Comparison of ENCODE assay signal across 24 cellular contexts in genomic region chr3:7367968-7368367, GRCh38.
DNase-seq lines count a peak whose midpoint lies in the region; ATAC-seq, FAIRE-seq and TF ChIP-seq lines count a peak whose summit lies in the region.
"Had no signal": no experiment of that assay in that cellular context is flagged by ENCODE, and none has a peak within 500 bp of the region (broad histone marks: within the 10 kb centered on the region; RNA-seq: fewer than 3 reads in every experiment).

No MANE protein-coding gene starts in this region.

- no peaks in the 10 kb centered on the region for H3K36me3 ChIP-seq in bronchial epithelial cell (ENCODE audit: control insufficient read depth, insufficient read depth, low read length)
- no peaks in the 10 kb centered on the region for H3K36me3 ChIP-seq in left lung
- no peaks in the 10 kb centered on the region for H3K36me3 ChIP-seq in testis (ENCODE audit: low read depth, missing control alignments)
- H3K36me3 ChIP-seq: BE2C; BLaER1 treated with 17β-estradiol and CSF1 and Interleukin-3, amounts not matched to agents 10 nM and 100 nM; HAP-1 had no signal

- DNase-seq in HT-29 (ENCODE audit: low spot score) = peak; percentile 1
- DNase-seq in bronchial epithelial cell (ENCODE audit: low read depth) = peak; percentile 4
- DNase-seq in left lung = no peak
- no peak for DNase-seq in DMS153 treated with DMSO at 0.1 percent for 48 hours (lab: John Stamatoyannopoulos, UW; ENCODE audit: unreplicated experiment)
- DNase-seq in testis = no peak
- DNase-seq: 8988T; ACHN; AML-193; BE2C; CD4-positive, alpha-beta T cell; CD8-positive, alpha-beta memory T cell; DMS 273 treated with DMSO at 0.1 percent for 48 hours; DMS53; DMS79 treated with DMSO at 0.1 percent for 48 hours; GF-D8; GOT3; HFFc6 had no signal

- no peak for TF ChIP-seq POLR2A in testis (IDR thresholded peaks at IDR 0.05)

- H3K27ac ChIP-seq in left lung (no peak overlapping the region), testis (no peak overlapping the region)
- H3K27ac ChIP-seq: A549; BLaER1 treated with 17β-estradiol and CSF1 and Interleukin-3, amounts not matched to agents 10 nM and 100 nM had no signal

- H3K27me3 ChIP-seq in bronchial epithelial cell (ENCODE audit: control insufficient read depth, insufficient read depth, low read length) (no peaks in the 10 kb centered on the region), left lung (no peaks in the 10 kb centered on the region), testis (no peaks in the 10 kb centered on the region)
- H3K27me3 ChIP-seq: BE2C; BLaER1 treated with 17β-estradiol and CSF1 and Interleukin-3, amounts not matched to agents 10 nM and 100 nM had no signal

- H3K4me1 ChIP-seq in left lung (no peaks in the 10 kb centered on the region), testis (no peaks in the 10 kb centered on the region)
- H3K4me1 ChIP-seq: A549, BE2C, HAP-1 had no signal

- no peak for FAIRE-seq in bronchial epithelial cell (lab: Jason Lieb, UNC)
- FAIRE-seq: A549, GM12891, GM18507, H54 had no signal

- no peak for TF ChIP-seq CTCF in bronchial epithelial cell (IDR thresholded peaks at IDR 0.05; ENCODE audit: insufficient read depth, low read length, severe bottlenecking)
- TF ChIP-seq CTCF in left lung (IDR thresholded peaks at IDR 0.05) = no peak
- TF ChIP-seq CTCF in testis (IDR thresholded peaks at IDR 0.05) = no peak

- no peak overlapping the region for H3K4me3 ChIP-seq in bronchial epithelial cell (ENCODE audit: low read depth, low read length)
- H3K4me3 ChIP-seq in left lung = no peak overlapping the region
- no peak overlapping the region for H3K4me3 ChIP-seq in testis
- H3K4me3 ChIP-seq: A549; BLaER1 treated with 17β-estradiol and CSF1 and Interleukin-3, amounts not matched to agents 10 nM and 100 nM; HAP-1 had no signal

- H3K9me3 ChIP-seq in left lung (no peaks in the 10 kb centered on the region), testis (no peaks in the 10 kb centered on the region)
- H3K9me3 ChIP-seq: A549; BE2C; BLaER1 treated with 17β-estradiol and CSF1 and Interleukin-3, amounts not matched to agents 10 nM and 100 nM; HAP-1 had no signal

- ATAC-seq in left lung (peak; percentile 36), HG02623 (IDR thresholded peaks at IDR 0.05; ENCODE audit: unreplicated experiment) (no peak)
- ATAC-seq: A549 had no signal

- intact Hi-C loops in left lung (cut with DNase I) (no loop called here), testis (cut with DNase I; ENCODE audit: low total_unique reads) (no loop called here)

- 89 to 91% methylated on average over 1 of the region's 1 CpG for WGBS in testis, 2 donors

Comparison
In these comparisons a context has a peak if more than half of its experiments do, and no peak if none do; other contexts are left out.
1. DNase-seq: peak in HT-29 (single experiment) and bronchial epithelial cell (single experiment); none in left lung (0 of 2), DMS153 treated with DMSO at 0.1 percent for 48 hours (single experiment) and testis (single experiment).